18 cellular contexts compared by ENCODE assay signal in the genomic region with DNA sequence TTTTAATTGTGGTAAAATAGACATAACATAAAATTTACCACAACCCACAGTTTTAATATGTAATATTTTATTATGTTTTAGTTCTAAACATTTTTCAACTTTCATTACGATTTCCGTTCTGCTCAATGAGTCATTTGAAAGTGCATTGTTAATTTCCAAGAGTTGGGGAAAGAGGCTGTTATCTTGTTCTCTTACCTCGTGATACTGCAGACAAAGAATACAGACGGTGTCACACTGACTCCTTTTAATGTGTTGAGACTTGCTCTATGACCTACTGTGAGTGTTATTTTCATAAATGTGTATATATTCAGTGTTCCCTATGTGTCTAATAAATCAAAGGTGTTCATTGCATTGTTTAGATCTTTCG. TPM values are rescaled to one million over a fixed set of nuclear protein-coding genes. Genes with fewer than 3 reads are reported as not detected.
DNase-seq lines count a peak whose midpoint lies in the region; ATAC-seq, FAIRE-seq and TF ChIP-seq lines count a peak whose summit lies in the region.
"Had no signal": no experiment of that assay in that cellular context is flagged by ENCODE, and none has a peak within 500 bp of the region (broad histone marks: within the 10 kb centered on the region; RNA-seq: fewer than 3 reads in every experiment).

No MANE protein-coding gene starts in this region.

- no peaks in the 10 kb centered on the region for H3K9me3 Mint-ChIP-seq in activated T-helper 2 cell treated with anti-CD3 and anti-CD28 coated beads, Interferon-gamma antibody, Interleukin-2, Interleukin-4, amounts not matched to agents 10 μg/mL and 5 μg/mL and 100 μg/mL, durations not matched to agents 14 hours and 24 hours and 36 hours
- no peaks in the 10 kb centered on the region for H3K9me3 Mint-ChIP-seq in osteocyte (ENCODE audit: unreplicated experiment)
- no peaks in the 10 kb centered on the region for H3K9me3 Mint-ChIP-seq in stimulated activated naive B cell treated with anti-CD40 and anti-IgM and Interleukin-4, amounts not matched to agents 10 μg/mL and 1 μg/mL and 100 μg/mL, for 72 hours

- no peak for ATAC-seq in GM21390 (IDR thresholded peaks at IDR 0.05; ENCODE audit: unreplicated experiment)
- ATAC-seq in stimulated activated naive B cell treated with anti-CD40 and anti-IgM and Interleukin-4, amounts not matched to agents 10 μg/mL and 1 μg/mL and 100 μg/mL, for 72 hours (replicated peaks) = no peak

- H3K27me3 Mint-ChIP-seq in activated T-helper 2 cell treated with anti-CD3 and anti-CD28 coated beads, Interferon-gamma antibody, Interleukin-2, Interleukin-4, amounts not matched to agents 10 μg/mL and 5 μg/mL and 100 μg/mL, durations not matched to agents 14 hours and 24 hours and 36 hours (ENCODE audit: low read depth) = peaks cover 10% of the 10 kb centered on the region
- H3K27me3 Mint-ChIP-seq in osteocyte (ENCODE audit: unreplicated experiment) = peaks cover 50% of the 10 kb centered on the region
- H3K27me3 Mint-ChIP-seq in stimulated activated naive B cell treated with anti-CD40 and anti-IgM and Interleukin-4, amounts not matched to agents 10 μg/mL and 1 μg/mL and 100 μg/mL, for 72 hours = no peaks in the 10 kb centered on the region

- peak overlapping the region; percentile 8 for H3K27ac Mint-ChIP-seq in activated T-helper 2 cell treated with anti-CD3 and anti-CD28 coated beads, Interferon-gamma antibody, Interleukin-2, Interleukin-4, amounts not matched to agents 10 μg/mL and 5 μg/mL and 100 μg/mL, durations not matched to agents 14 hours and 24 hours and 36 hours
- H3K27ac Mint-ChIP-seq in osteocyte (ENCODE audit: unreplicated experiment) = no peak overlapping the region
- H3K27ac Mint-ChIP-seq in stimulated activated naive B cell treated with anti-CD40 and anti-IgM and Interleukin-4, amounts not matched to agents 10 μg/mL and 1 μg/mL and 100 μg/mL, for 72 hours = no peak overlapping the region

- H3K79me2 ChIP-seq in ACC112 (ENCODE audit: control insufficient read depth, insufficient read depth, low read length, unreplicated experiment) = no peaks in the 10 kb centered on the region

- no peaks in the 10 kb centered on the region for H3K36me3 ChIP-seq in ACC112 (ENCODE audit: insufficient read depth, low read length)
- H3K36me3 ChIP-seq: HAP-1, left ventricle myocardium inferior had no signal

- no peaks in the 10 kb centered on the region for H3K36me3 Mint-ChIP-seq in activated T-helper 2 cell treated with anti-CD3 and anti-CD28 coated beads, Interferon-gamma antibody, Interleukin-2, Interleukin-4, amounts not matched to agents 10 μg/mL and 5 μg/mL and 100 μg/mL, durations not matched to agents 14 hours and 24 hours and 36 hours (ENCODE audit: low read depth)
- no peaks in the 10 kb centered on the region for H3K36me3 Mint-ChIP-seq in osteocyte (ENCODE audit: unreplicated experiment)
- no peaks in the 10 kb centered on the region for H3K36me3 Mint-ChIP-seq in stimulated activated naive B cell treated with anti-CD40 and anti-IgM and Interleukin-4, amounts not matched to agents 10 μg/mL and 1 μg/mL and 100 μg/mL, for 72 hours

- no peak overlapping the region for H3K4me3 Mint-ChIP-seq in activated T-helper 2 cell treated with anti-CD3 and anti-CD28 coated beads, Interferon-gamma antibody, Interleukin-2, Interleukin-4, amounts not matched to agents 10 μg/mL and 5 μg/mL and 100 μg/mL, durations not matched to agents 14 hours and 24 hours and 36 hours (ENCODE audit: low read depth)
- H3K4me3 Mint-ChIP-seq in osteocyte (ENCODE audit: unreplicated experiment) = no peak overlapping the region
- H3K4me3 Mint-ChIP-seq in stimulated activated naive B cell treated with anti-CD40 and anti-IgM and Interleukin-4, amounts not matched to agents 10 μg/mL and 1 μg/mL and 100 μg/mL, for 72 hours = no peak overlapping the region

- intact Hi-C loops in activated T-helper 2 cell treated with anti-CD3 and anti-CD28 coated beads, Interferon-gamma antibody, Interleukin-2, Interleukin-4, amounts not matched to agents 10 μg/mL and 5 μg/mL and 100 μg/mL, durations not matched to agents 14 hours and 24 hours and 36 hours (cut with micrococcal nuclease) = no loop called here

- TF ChIP-seq CTCF in fibroblast of the aortic adventitia (IDR thresholded peaks at IDR 0.05; ENCODE audit: insufficient read depth, low read length) = no peak
- no peak for TF ChIP-seq CTCF in osteocyte (IDR thresholded peaks at IDR 0.05)

- H2AFZ ChIP-seq in ACC112 (ENCODE audit: low read length, unreplicated experiment) = no peak overlapping the region

- no peaks in the 10 kb centered on the region for H3K27me3 ChIP-seq in ACC112 (ENCODE audit: insufficient read depth, low read length)

- H3K4me3 ChIP-seq in ACC112 (ENCODE audit: low read depth, low read length) = 0 out of 2 replicates have a peak overlapping the region, but pooled peaks have one; percentile 33
- no peak overlapping the region for H3K4me3 ChIP-seq in fibroblast of the aortic adventitia (ENCODE audit: low read depth, low read length)
- H3K4me3 ChIP-seq: HAP-1, left ventricle myocardium inferior had no signal

- H3K4me1 ChIP-seq in ACC112 (ENCODE audit: control insufficient read depth, insufficient read depth, low read length, unreplicated experiment) = peaks cover 25% of the 10 kb centered on the region
- H3K4me1 ChIP-seq: HAP-1 had no signal

- DNase-seq in HPDE6-E6E7 (ENCODE audit: extremely low spot score) (peak; percentile 57), fibroblast of the aortic adventitia (ENCODE audit: low read depth) (peak; percentile 76), GM19239 (ENCODE audit: insufficient read length, low spot score) (no peak), osteocyte (ENCODE audit: extremely low spot score, unreplicated experiment) (no peak)
- no peak for DNase-seq in activated T-helper 2 cell treated with anti-CD3 and anti-CD28 coated beads, Interferon-gamma antibody, Interleukin-2, Interleukin-4, amounts not matched to agents 10 μg/mL and 5 μg/mL and 100 μg/mL, durations not matched to agents 14 hours and 24 hours and 36 hours (ENCODE audit: low spot score)
- no peak for DNase-seq in stimulated activated naive B cell treated with anti-CD40 and anti-IgM and Interleukin-4, amounts not matched to agents 10 μg/mL and 1 μg/mL and 100 μg/mL, for 72 hours
- DNase-seq: activated CD4-positive, alpha-beta T cell treated with anti-CD3 and anti-CD28 coated beads, Interleukin-2, amount 50 U/mL, for 48 hours; AML-193; left ventricle myocardium inferior; NCI-H1105; NK-92 treated with Interleukin-12 subunit alpha and Interleukin-12 subunit beta, amount 100 ng/mL, for 24 hours; SHP77 treated with DMSO at 0.1 percent for 48 hours; stimulated activated CD4-positive, alpha-beta T cell treated with anti-CD3 and anti-CD28 coated beads, Interleukin-12 subunit alpha, Interleukin-12 subunit beta, amount 100 ng/mL, for 4 hours had no signal

- H3K27ac ChIP-seq in ACC112 (ENCODE audit: low read depth, low read length) = peak overlapping the region; percentile 74
- H3K27ac ChIP-seq: left ventricle myocardium inferior had no signal

- peaks cover 25% of the 10 kb centered on the region for H3K4me1 Mint-ChIP-seq in activated T-helper 2 cell treated with anti-CD3 and anti-CD28 coated beads, Interferon-gamma antibody, Interleukin-2, Interleukin-4, amounts not matched to agents 10 μg/mL and 5 μg/mL and 100 μg/mL, durations not matched to agents 14 hours and 24 hours and 36 hours (ENCODE audit: low read depth)
- H3K4me1 Mint-ChIP-seq in osteocyte (ENCODE audit: unreplicated experiment) = peaks cover 11% of the 10 kb centered on the region
- H3K4me1 Mint-ChIP-seq in stimulated activated naive B cell treated with anti-CD40 and anti-IgM and Interleukin-4, amounts not matched to agents 10 μg/mL and 1 μg/mL and 100 μg/mL, for 72 hours = peaks cover 28 to 30% of the 10 kb centered on the region in 2 donors

- no peak for FAIRE-seq in GM19239 (lab: Jason Lieb, UNC)

RNA-seq across cellular contexts. Expression of a gene that starts 10.8 kb away (rescaled TPM):
- 499 and 506 TPM in 2 replicates for total RNA-seq in activated T-helper 2 cell treated with anti-CD3 and anti-CD28 coated beads, Interferon-gamma antibody, Interleukin-2, Interleukin-4, amounts not matched to agents 10 μg/mL and 5 μg/mL and 100 μg/mL, durations not matched to agents 14 hours and 24 hours and 36 hours
- 5.6 and 14.4 TPM in 2 replicates for total RNA-seq in fibroblast of the aortic adventitia (ENCODE audit: low replicate concordance)
- not detected in 2 replicates for total RNA-seq in osteocyte

RNA-seq across cellular contexts. Expression of a gene that starts 27.5 kb away (rescaled TPM):
- total RNA-seq in activated T-helper 2 cell treated with anti-CD3 and anti-CD28 coated beads, Interferon-gamma antibody, Interleukin-2, Interleukin-4, amounts not matched to agents 10 μg/mL and 5 μg/mL and 100 μg/mL, durations not matched to agents 14 hours and 24 hours and 36 hours = 45.9 and 49.8 TPM in 2 replicates
- total RNA-seq in fibroblast of the aortic adventitia (ENCODE audit: low replicate concordance) = 0.25 and 0.72 TPM in 2 replicates
- not detected in 2 replicates for total RNA-seq in osteocyte
- total RNA-seq: progenitor cell of endocrine pancreas had no signal

RNA-seq across cellular contexts. Expression of a gene that starts 42.6 kb away (rescaled TPM):
- 0.64 and 0.75 TPM in 2 replicates for total RNA-seq in activated T-helper 2 cell treated with anti-CD3 and anti-CD28 coated beads, Interferon-gamma antibody, Interleukin-2, Interleukin-4, amounts not matched to agents 10 μg/mL and 5 μg/mL and 100 μg/mL, durations not matched to agents 14 hours and 24 hours and 36 hours
- 0.41 TPM in 1 of 2 replicates, not detected in the other for total RNA-seq in fibroblast of the aortic adventitia (ENCODE audit: low replicate concordance)
- not detected in 2 replicates for total RNA-seq in osteocyte
- total RNA-seq: aorta, left ventricle myocardium inferior had no signal

Comparison
In these comparisons a context has a peak if more than half of its experiments do, and no peak if none do; other contexts are left out.
1. DNase-seq: peak in HPDE6-E6E7 (single experiment) and fibroblast of the aortic adventitia (single experiment); none in activated T-helper 2 cell treated with anti-CD3 and anti-CD28 coated beads, Interferon-gamma antibody, Interleukin-2, Interleukin-4, amounts not matched to agents 10 μg/mL and 5 μg/mL and 100 μg/mL, durations not matched to agents 14 hours and 24 hours and 36 hours (single experiment), GM19239 (single experiment), osteocyte (single experiment) and stimulated activated naive B cell treated with anti-CD40 and anti-IgM and Interleukin-4, amounts not matched to agents 10 μg/mL and 1 μg/mL and 100 μg/mL, for 72 hours (single experiment).
2. RNA of a gene that starts 10.8 kb away (total RNA-seq): 499 to 506 TPM in activated T-helper 2 cell treated with anti-CD3 and anti-CD28 coated beads, Interferon-gamma antibody, Interleukin-2, Interleukin-4, amounts not matched to agents 10 μg/mL and 5 μg/mL and 100 μg/mL, durations not matched to agents 14 hours and 24 hours and 36 hours; 5.6 to 14.4 TPM in fibroblast of the aortic adventitia and not detected in osteocyte; every median in the first group is over 10 times any median in the second.
3. RNA of a gene that starts 27.5 kb away (total RNA-seq): 45.9 to 49.8 TPM in activated T-helper 2 cell treated with anti-CD3 and anti-CD28 coated beads, Interferon-gamma antibody, Interleukin-2, Interleukin-4, amounts not matched to agents 10 μg/mL and 5 μg/mL and 100 μg/mL, durations not matched to agents 14 hours and 24 hours and 36 hours; 0.25 to 0.72 TPM in fibroblast of the aortic adventitia and not detected in osteocyte; every median in the first group is over 10 times any median in the second.